In genomic region chr15:66756220-66756769, GRCh38 we compare ENCODE assay signal across 2 cellular contexts.
TF ChIP-seq lines count a peak whose summit lies in the region.

No MANE protein-coding gene starts in this region.

TF ChIP-seq in A549, 52 proteins besides CTCF, POLR2A, EP300 and RAD21:
- TF ChIP-seq MAFK (IDR thresholded peaks at IDR 0.05; ENCODE audit: partially characterized antibody) (peak; percentile 81), RARB (CRISPR knock-in tag; IDR thresholded peaks at IDR 0.05) (no peak)

TF ChIP-seq in K562, 482 proteins besides CTCF, POLR2A, EP300 and RAD21:
- peak; percentile 41 for TF ChIP-seq ZNF316 (IDR thresholded peaks at IDR 0.05)
- peak; percentile 49; the same call in 1 of the 2 replicates for TF ChIP-seq C11orf30 (IDR thresholded peaks at IDR 0.05; ENCODE audit: low read depth)
- no peak for TF ChIP-seq SNAPC5 (CRISPR knock-in tag; IDR thresholded peaks at IDR 0.05)
- peak; percentile 45 for TF ChIP-seq MAFF (IDR thresholded peaks at IDR 0.05; ENCODE audit: low read length)
